In the genomic region with DNA sequence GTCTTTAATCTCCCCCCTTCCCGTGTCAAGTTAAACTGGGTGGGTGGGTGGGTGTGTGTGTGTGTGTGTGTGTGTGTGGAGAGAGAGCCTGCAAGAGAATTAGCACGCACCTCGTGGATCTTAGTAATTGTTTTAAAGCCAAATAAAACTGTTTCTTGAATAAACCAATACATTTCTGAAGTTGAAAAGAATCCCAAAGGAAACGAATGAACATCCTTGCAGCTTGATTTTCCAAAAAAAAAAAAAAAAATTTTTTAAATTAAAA, we compare ENCODE assay signal across 8 cellular contexts. TPM values are rescaled to one million over a fixed set of nuclear protein-coding genes. Genes with fewer than 3 reads are reported as not detected.
DNase-seq lines count a peak whose midpoint lies in the region; ATAC-seq, FAIRE-seq and TF ChIP-seq lines count a peak whose summit lies in the region.

No MANE protein-coding gene starts in this region.

- H3K9ac ChIP-seq in smooth muscle cell (ENCODE audit: low read depth), result peak overlapping the region; percentile 98

- no peak for ATAC-seq in HG03108 (IDR thresholded peaks at IDR 0.05; ENCODE audit: unreplicated experiment)

- H4K20me1 ChIP-seq in smooth muscle cell (ENCODE audit: low read depth), result no peaks in the 10 kb centered on the region

- FAIRE-seq in HTR-8/SVneo (lab: Jason Lieb, UNC), result no peak

- peak overlapping the region; percentile 99 for H3K27ac ChIP-seq in smooth muscle cell (ENCODE audit: low read depth)

- H3K36me3 ChIP-seq in smooth muscle cell (ENCODE audit: low read depth), result no peaks in the 10 kb centered on the region

- peak overlapping the region; percentile 92 for H3K4me3 ChIP-seq in fibroblast of pulmonary artery (replicated peaks; ENCODE audit: low read depth, low read length)
- peak overlapping the region; percentile 74 for H3K4me3 ChIP-seq in smooth muscle cell

- peaks cover 4% of the 10 kb centered on the region for H3F3A ChIP-seq in smooth muscle cell (ENCODE audit: low read depth)

- DNase-seq in NCI-H748 (lab: John Stamatoyannopoulos, UW; ENCODE audit: unreplicated experiment), result peak; percentile 64
- DNase-seq in NCI-H748 treated with DMSO at 0.1 percent for 48 hours (lab: John Stamatoyannopoulos, UW), result no peak
- peak; percentile 4 for DNase-seq in SK-MEL-5 (ENCODE audit: low read depth, low spot score)
- peak; percentile 34 for DNase-seq in fibroblast of pulmonary artery (ENCODE audit: low read depth)
- DNase-seq in smooth muscle cell (lab: John Stamatoyannopoulos, UW; ENCODE audit: unreplicated experiment), result no peak
- no peak for DNase-seq in NCI-H1694 treated with DMSO at 0.1 percent for 48 hours (lab: John Stamatoyannopoulos, UW)
- DNase-seq in HTR-8/SVneo (ENCODE audit: insufficient read length, low spot score), result no peak

- no peaks in the 10 kb centered on the region for H3K27me3 ChIP-seq in smooth muscle cell (ENCODE audit: low read depth)

- no peak for TF ChIP-seq CTCF in fibroblast of pulmonary artery (IDR thresholded peaks at IDR 0.05; ENCODE audit: low read length, missing control alignments)
- no peak for TF ChIP-seq CTCF in smooth muscle cell (IDR thresholded peaks at IDR 0.05; ENCODE audit: borderline replicate concordance, insufficient read depth, poor library complexity, severe bottlenecking)

- peaks cover 32% of the 10 kb centered on the region for H3K79me2 ChIP-seq in smooth muscle cell (ENCODE audit: low read depth)

- peaks cover 11% of the 10 kb centered on the region for H3K4me1 ChIP-seq in smooth muscle cell (ENCODE audit: low read depth)

- H2AFZ ChIP-seq in smooth muscle cell (ENCODE audit: low read depth), result no peak overlapping the region

- no peaks in the 10 kb centered on the region for H3K9me3 ChIP-seq in smooth muscle cell (replicated peaks; ENCODE audit: low read depth)

- H3K4me2 ChIP-seq in smooth muscle cell, result peak overlapping the region; percentile 92

- 0% methylated on average over 4 of the region's 4 CpGs for WGBS in smooth muscle cell (ENCODE audit: low lambda C conversion rate)

- in situ Hi-C loops in SK-MEL-5 (cut with HindIII; ENCODE audit: low pct_unique_long_range_greater_than_20kb, low sequenced_read_pairs), result no loop called here

RNA-seq across cellular contexts. Expression of gene BICRAL, which starts 0.4 kb away (rescaled TPM):
- 5.2 and 5.6 TPM in 2 replicates for total RNA-seq in SK-MEL-5 (2014; rRNA removed; shearing (Covaris generic))
- polyA plus RNA-seq in SK-MEL-5 (2015; cell fraction: cytosol; rRNA removed), result 7.0 and 10.3 TPM in 2 replicates
- polyA plus RNA-seq in SK-MEL-5 (2015; cell fraction: nucleus; rRNA removed), result 9.2 and 10.0 TPM in 2 replicates
- 7.2 and 7.9 TPM in 2 replicates for total RNA-seq in smooth muscle cell
- 1.4 and 2.7 TPM in 2 replicates for polyA plus RNA-seq in smooth muscle cell

RNA-seq across cellular contexts. Expression of gene TBCC, which starts 35.6 kb away (rescaled TPM):
- total RNA-seq in SK-MEL-5 (2014; rRNA removed; shearing (Covaris generic)), result 35.2 and 37.9 TPM in 2 replicates
- 24.2 and 29.9 TPM in 2 replicates for polyA plus RNA-seq in SK-MEL-5 (2015; cell fraction: cytosol; rRNA removed)
- 17.9 and 28.5 TPM in 2 replicates for polyA plus RNA-seq in SK-MEL-5 (2015; cell fraction: nucleus; rRNA removed)
- total RNA-seq in smooth muscle cell, result 30.1 and 31.5 TPM in 2 replicates
- 31.8 and 41.5 TPM in 2 replicates for polyA plus RNA-seq in smooth muscle cell

RNA-seq across cellular contexts. Expression of gene PRPH2, which starts 59.1 kb away (rescaled TPM):
- not detected in 2 replicates for total RNA-seq in SK-MEL-5 (2014; rRNA removed; shearing (Covaris generic))
- not detected in 2 replicates for polyA plus RNA-seq in SK-MEL-5 (2015; cell fraction: cytosol; rRNA removed)
- not detected in 2 replicates for polyA plus RNA-seq in SK-MEL-5 (2015; cell fraction: nucleus; rRNA removed)
- total RNA-seq in smooth muscle cell, result not detected in 2 replicates
- polyA plus RNA-seq in smooth muscle cell, result 0.07 TPM in 1 of 2 replicates, not detected in the other

Comparison
In these comparisons a context has a peak if more than half of its experiments do, and no peak if none do; other contexts are left out.
1. DNase-seq: peak in NCI-H748 (single experiment), SK-MEL-5 (single experiment) and fibroblast of pulmonary artery (single experiment); none in NCI-H748 treated with DMSO at 0.1 percent for 48 hours (single experiment), smooth muscle cell (single experiment), NCI-H1694 treated with DMSO at 0.1 percent for 48 hours (single experiment) and HTR-8/SVneo (single experiment).